Comparison of ENCODE assay signal across 8 cellular contexts in the genomic region with DNA sequence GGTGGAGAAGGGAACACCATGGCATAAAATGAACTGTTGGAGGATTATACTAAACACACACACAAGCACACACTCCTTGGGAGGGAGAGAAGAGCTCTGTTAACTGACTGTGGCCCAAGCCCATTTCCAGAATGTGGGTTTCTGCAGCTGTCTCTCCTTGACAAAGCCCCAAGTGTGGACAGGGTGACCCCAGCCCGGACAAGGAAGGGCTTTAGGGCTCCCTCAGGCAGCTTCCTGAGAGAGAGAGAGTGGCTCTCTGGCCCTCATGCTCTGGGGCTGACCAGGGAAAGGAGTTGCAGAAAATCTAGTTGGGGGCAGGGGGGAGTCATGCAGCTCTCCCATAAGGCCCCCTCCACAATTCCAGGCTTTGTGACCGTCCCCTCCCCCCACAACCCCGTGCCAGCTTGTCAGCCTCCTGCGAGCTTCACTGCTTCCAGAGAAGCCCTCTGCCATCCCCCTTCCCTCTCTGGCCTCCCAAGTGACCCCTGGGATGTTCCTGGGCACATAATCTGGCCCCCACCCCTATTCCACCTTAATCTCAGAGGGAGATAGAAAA. TPM values are rescaled to one million over a fixed set of nuclear protein-coding genes. Genes with fewer than 3 reads are reported as not detected.
DNase-seq lines count a peak whose midpoint lies in the region; ATAC-seq and TF ChIP-seq lines count a peak whose summit lies in the region.

No MANE protein-coding gene starts in this region.

- CTCF ChIA-PET in activated naive CD4-positive, alpha-beta T cell treated with anti-CD3 and anti-CD28 coated beads, Interleukin-2, amount 10 ng/mL, durations not matched to agents 7 days and 5 days (lab: Charles Lee), result no interaction called here
- CTCF ChIA-PET in activated CD4-positive, alpha-beta T cell treated with anti-CD3 and anti-CD28 coated beads for 36 hours (lab: Charles Lee), result no interaction called here

- H3K27me3 Mint-ChIP-seq in activated naive CD4-positive, alpha-beta T cell treated with anti-CD3 and anti-CD28 coated beads, Interleukin-2, amount 50 U/mL, for 24 hours, result peaks cover 1% of the 10 kb centered on the region
- peaks cover 7% of the 10 kb centered on the region for H3K27me3 Mint-ChIP-seq in activated naive CD4-positive, alpha-beta T cell treated with anti-CD3 and anti-CD28 coated beads, Interleukin-2, amount 10 ng/mL, durations not matched to agents 7 days and 5 days
- H3K27me3 Mint-ChIP-seq in nephron progenitor cell (ENCODE audit: low read depth, poor library complexity), result peaks cover 3% of the 10 kb centered on the region
- H3K27me3 Mint-ChIP-seq in activated CD4-positive, alpha-beta T cell treated with anti-CD3 and anti-CD28 coated beads for 36 hours, result peaks cover 1% of the 10 kb centered on the region

- H3K4me3 ChIP-seq in foreskin fibroblast (ENCODE audit: low read depth in 1 of 2, low read length in 2 of 2) (peak overlapping the region; percentile 24 to 46), vagina (peak overlapping the region; percentile 42 to 55)

- POLR2A ChIA-PET in activated CD4-positive, alpha-beta T cell treated with anti-CD3 and anti-CD28 coated beads for 36 hours (lab: Charles Lee), result no interaction called here

- H3K27ac Mint-ChIP-seq in activated naive CD4-positive, alpha-beta T cell treated with anti-CD3 and anti-CD28 coated beads, Interleukin-2, amount 50 U/mL, for 24 hours, result no peak overlapping the region
- H3K27ac Mint-ChIP-seq in activated naive CD4-positive, alpha-beta T cell treated with anti-CD3 and anti-CD28 coated beads, Interleukin-2, amount 10 ng/mL, durations not matched to agents 7 days and 5 days, result no peak overlapping the region
- no peak overlapping the region for H3K27ac Mint-ChIP-seq in nephron progenitor cell
- no peak overlapping the region for H3K27ac Mint-ChIP-seq in activated CD4-positive, alpha-beta T cell treated with anti-CD3 and anti-CD28 coated beads for 36 hours

- no peaks in the 10 kb centered on the region for H3K36me3 Mint-ChIP-seq in activated naive CD4-positive, alpha-beta T cell treated with anti-CD3 and anti-CD28 coated beads, Interleukin-2, amount 50 U/mL, for 24 hours
- no peaks in the 10 kb centered on the region for H3K36me3 Mint-ChIP-seq in activated naive CD4-positive, alpha-beta T cell treated with anti-CD3 and anti-CD28 coated beads, Interleukin-2, amount 10 ng/mL, durations not matched to agents 7 days and 5 days
- H3K36me3 Mint-ChIP-seq in nephron progenitor cell (ENCODE audit: low read depth), result peaks cover 22% of the 10 kb centered on the region
- H3K36me3 Mint-ChIP-seq in activated CD4-positive, alpha-beta T cell treated with anti-CD3 and anti-CD28 coated beads for 36 hours (ENCODE audit: low read depth), result no peaks in the 10 kb centered on the region

- TF ChIP-seq CTCF in foreskin fibroblast (IDR thresholded peaks at IDR 0.05; ENCODE audit: low read depth, low read length) (no peak), nephron progenitor cell (IDR thresholded peaks at IDR 0.05) (no peak), vagina (IDR thresholded peaks at IDR 0.05) (no peak)

- H3K4me1 ChIP-seq in vagina, result no peaks in the 10 kb centered on the region

- H3K27me3 ChIP-seq in vagina, result peaks cover 5% of the 10 kb centered on the region

- H3K36me3 ChIP-seq in vagina, result no peaks in the 10 kb centered on the region

- no peak for TF ChIP-seq POLR2A in vagina (IDR thresholded peaks at IDR 0.05)

- intact Hi-C loops in vagina (cut with DNase I), result no loop called here
- intact Hi-C loops in activated CD4-positive, alpha-beta T cell treated with anti-CD3 and anti-CD28 coated beads for 36 hours (cut with DNase I, micrococcal nuclease), result loop anchor here in 1 of 2 experiments (10.0 kb wide), 1 partner anchor 60 kb away; no protein-coding TSS in a partner anchor

- H3K27ac ChIP-seq in vagina, result peak overlapping the region; percentile 30

- no peak for DNase-seq in activated naive CD4-positive, alpha-beta T cell treated with anti-CD3 and anti-CD28 coated beads, Interleukin-2, amount 10 ng/mL, durations not matched to agents 7 days and 5 days
- DNase-seq in foreskin fibroblast (peak in 1 of 2 donors; percentile 3), nephron progenitor cell (peak; percentile 12), vagina (ENCODE audit: extremely low spot score in 2 of 2) (no peak), pons (ENCODE audit: low spot score) (no peak)
- no peak for DNase-seq in activated CD4-positive, alpha-beta T cell treated with anti-CD3 and anti-CD28 coated beads for 36 hours

- H3K4me1 Mint-ChIP-seq in activated naive CD4-positive, alpha-beta T cell treated with anti-CD3 and anti-CD28 coated beads, Interleukin-2, amount 50 U/mL, for 24 hours, result peaks cover 3% of the 10 kb centered on the region
- H3K4me1 Mint-ChIP-seq in activated naive CD4-positive, alpha-beta T cell treated with anti-CD3 and anti-CD28 coated beads, Interleukin-2, amount 10 ng/mL, durations not matched to agents 7 days and 5 days, result no peaks in the 10 kb centered on the region
- H3K4me1 Mint-ChIP-seq in nephron progenitor cell, result peaks cover 16% of the 10 kb centered on the region
- peaks cover 1% of the 10 kb centered on the region for H3K4me1 Mint-ChIP-seq in activated CD4-positive, alpha-beta T cell treated with anti-CD3 and anti-CD28 coated beads for 36 hours

- ATAC-seq in activated CD4-positive, alpha-beta T cell treated with anti-CD3 and anti-CD28 coated beads for 36 hours, result no peak
- no peak for ATAC-seq in HG02938 (IDR thresholded peaks at IDR 0.05; ENCODE audit: unreplicated experiment)

- no peaks in the 10 kb centered on the region for H3K9me3 Mint-ChIP-seq in activated naive CD4-positive, alpha-beta T cell treated with anti-CD3 and anti-CD28 coated beads, Interleukin-2, amount 50 U/mL, for 24 hours
- H3K9me3 Mint-ChIP-seq in activated naive CD4-positive, alpha-beta T cell treated with anti-CD3 and anti-CD28 coated beads, Interleukin-2, amount 10 ng/mL, durations not matched to agents 7 days and 5 days, result no peaks in the 10 kb centered on the region
- peaks cover 53% of the 10 kb centered on the region for H3K9me3 Mint-ChIP-seq in nephron progenitor cell
- no peaks in the 10 kb centered on the region for H3K9me3 Mint-ChIP-seq in activated CD4-positive, alpha-beta T cell treated with anti-CD3 and anti-CD28 coated beads for 36 hours (ENCODE audit: low read depth)

- peak overlapping the region; percentile 44 for H3K4me3 Mint-ChIP-seq in activated naive CD4-positive, alpha-beta T cell treated with anti-CD3 and anti-CD28 coated beads, Interleukin-2, amount 50 U/mL, for 24 hours
- H3K4me3 Mint-ChIP-seq in activated naive CD4-positive, alpha-beta T cell treated with anti-CD3 and anti-CD28 coated beads, Interleukin-2, amount 10 ng/mL, durations not matched to agents 7 days and 5 days, result no peak overlapping the region
- peak overlapping the region; percentile 82 for H3K4me3 Mint-ChIP-seq in nephron progenitor cell
- H3K4me3 Mint-ChIP-seq in activated CD4-positive, alpha-beta T cell treated with anti-CD3 and anti-CD28 coated beads for 36 hours, result no peak overlapping the region

- no peaks in the 10 kb centered on the region for H3K9me3 ChIP-seq in vagina

RNA-seq across cellular contexts. Expression of a gene that starts 0.6 kb away (rescaled TPM):
- total RNA-seq in vagina, result 10.3 TPM
- 10 to 100 TPM; 16.0 to 22.0 TPM for total RNA-seq in activated CD4-positive, alpha-beta T cell treated with anti-CD3 and anti-CD28 coated beads for 36 hours

Comparison
In these comparisons a context has a peak if more than half of its experiments do, and no peak if none do; other contexts are left out.
1. H3K4me3 Mint-ChIP-seq: peak in activated naive CD4-positive, alpha-beta T cell treated with anti-CD3 and anti-CD28 coated beads, Interleukin-2, amount 50 U/mL, for 24 hours (single experiment) and nephron progenitor cell (single experiment); none in activated naive CD4-positive, alpha-beta T cell treated with anti-CD3 and anti-CD28 coated beads, Interleukin-2, amount 10 ng/mL, durations not matched to agents 7 days and 5 days (single experiment) and activated CD4-positive, alpha-beta T cell treated with anti-CD3 and anti-CD28 coated beads for 36 hours (single experiment).